Comparison of ENCODE assay signal across 2 cellular contexts in the genomic region with DNA sequence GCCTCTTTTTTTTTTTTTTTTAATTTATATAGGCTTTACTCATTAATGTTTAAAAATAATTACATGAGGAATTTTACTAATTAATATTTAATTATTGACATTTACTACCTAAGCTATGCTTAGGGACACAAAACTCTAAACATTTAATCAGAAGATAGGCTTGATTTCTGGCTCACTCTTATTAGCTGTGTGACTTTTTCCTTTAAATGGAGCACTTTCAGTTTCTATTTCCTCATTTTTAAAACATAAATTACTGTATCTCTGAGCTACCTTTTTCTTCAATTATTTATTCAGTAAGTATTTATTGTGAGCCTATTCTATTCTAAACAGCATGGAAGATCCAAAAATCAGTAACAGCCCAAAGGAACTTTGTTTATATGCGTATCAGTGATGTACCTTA.
TF ChIP-seq lines count a peak whose summit lies in the region.

No MANE protein-coding gene starts in this region.

TF ChIP-seq in SK-N-SH, 30 proteins besides CTCF, POLR2A, EP300 and RAD21 (continued from another document):
- TF ChIP-seq USF2 (IDR thresholded peaks at IDR 0.05; ENCODE audit: borderline replicate concordance, low read depth, low read length), result no peak
- no peak for TF ChIP-seq GATA2 (CRISPR knock-in tag; IDR thresholded peaks at IDR 0.05)
- TF ChIP-seq MXI1 (IDR thresholded peaks at IDR 0.05; ENCODE audit: low read depth, low read length), result no peak
- TF ChIP-seq JUND (IDR thresholded peaks at IDR 0.05), result no peak
- no peak for TF ChIP-seq NFIC (IDR thresholded peaks at IDR 0.05; ENCODE audit: borderline replicate concordance)
- TF ChIP-seq TEAD4 (IDR thresholded peaks at IDR 0.05; ENCODE audit: borderline replicate concordance, insufficient read depth), result no peak
- no peak for TF ChIP-seq SMC3 (IDR thresholded peaks at IDR 0.05; ENCODE audit: low read depth, low read length)
- TF ChIP-seq GABPA (IDR thresholded peaks at IDR 0.05; ENCODE audit: low read depth), result no peak
- TF ChIP-seq RXRA (IDR thresholded peaks at IDR 0.05; ENCODE audit: borderline replicate concordance, low read depth), result no peak
- no peak for TF ChIP-seq TAF1 (IDR thresholded peaks at IDR 0.05; ENCODE audit: borderline replicate concordance, low read depth, low read length)

TF ChIP-seq in SK-N-SH treated with all-trans-retinoic acid at 6 μM for 48 hours, 23 proteins besides CTCF, POLR2A, EP300 and RAD21 (continued from another document):
- TF ChIP-seq POU6F1 (CRISPR knock-in tag; IDR thresholded peaks at IDR 0.05; ENCODE audit: borderline replicate concordance, low read depth), result no peak
